11 cellular contexts compared by ENCODE assay signal in the genomic region with DNA sequence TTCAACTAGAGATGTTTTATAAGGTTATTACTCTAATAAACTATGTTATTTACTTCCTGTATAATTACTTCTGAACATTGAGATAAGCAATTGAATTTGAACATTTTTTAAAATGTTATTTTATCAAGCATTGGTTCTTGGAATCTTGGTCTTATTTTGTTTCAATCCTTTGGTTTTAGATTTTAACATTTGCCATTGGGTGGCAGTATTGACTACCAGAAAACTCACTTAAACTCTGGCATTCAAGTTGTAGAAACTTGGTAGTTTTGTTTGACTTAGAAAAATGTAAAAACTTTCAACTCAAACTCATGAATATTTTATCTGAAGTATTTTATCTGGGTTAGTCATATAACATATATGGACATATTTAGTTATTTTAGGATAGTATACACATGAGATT. TPM values are rescaled to one million over a fixed set of nuclear protein-coding genes. Genes with fewer than 3 reads are reported as not detected.
DNase-seq lines count a peak whose midpoint lies in the region; ATAC-seq, FAIRE-seq and TF ChIP-seq lines count a peak whose summit lies in the region.
"Had no signal": no experiment of that assay in that cellular context is flagged by ENCODE, and none has a peak within 500 bp of the region (broad histone marks: within the 10 kb centered on the region; RNA-seq: fewer than 3 reads in every experiment).

No MANE protein-coding gene starts in this region.

- TF ChIP-seq CTCF in A549 (IDR thresholded peaks at IDR 0.05) (peak; percentile 54; the same call in 2 of the 3 replicates), GM13976 (IDR thresholded peaks at IDR 0.05; ENCODE audit: borderline replicate concordance, control extremely low read depth, extremely low read depth, insufficient read depth, missing control alignments) (peak; percentile 19), VCaP (conservative IDR thresholded peaks at IDR 0.05) (peak; percentile 64), hepatocyte (IDR thresholded peaks at IDR 0.05; ENCODE audit: poor library complexity) (peak; percentile 66), WTC11 (IDR thresholded peaks at IDR 0.05) (no peak)

- H3K27ac Mint-ChIP-seq in WTC11, result no peak overlapping the region

- H3K36me3 ChIP-seq in hepatocyte (replicated peaks; ENCODE audit: insufficient read depth, low read depth), result no peaks in the 10 kb centered on the region
- H3K36me3 ChIP-seq: left lung had no signal

- no peak overlapping the region for H3K27ac ChIP-seq in A549
- H3K27ac ChIP-seq in VCaP, result no peak overlapping the region
- H3K27ac ChIP-seq in hepatocyte, result no peak overlapping the region
- H3K27ac ChIP-seq: left lung had no signal

- H3K36me3 Mint-ChIP-seq in WTC11, result peaks cover 30% of the 10 kb centered on the region

- H4K20me1 ChIP-seq in hepatocyte (ENCODE audit: insufficient read depth, poor library complexity, severe bottlenecking), result no peaks in the 10 kb centered on the region

- peak; percentile 43 to 56 for TF ChIP-seq RAD21 in A549 (conservative IDR thresholded peaks at IDR 0.05 in 1 of 2, IDR thresholded peaks at IDR 0.05 in 1 of 2)

- no peak overlapping the region for H3K4me2 ChIP-seq in A549
- H3K4me2 ChIP-seq in hepatocyte, result no peak overlapping the region

- DNase-seq in A549 (ENCODE audit: low read depth in 1 of 2, low spot score in 1 of 2) (peak in 1 of 2 experiments; percentile 8), GM13976 (ENCODE audit: low spot score) (peak; percentile 13), hepatocyte (ENCODE audit: low spot score) (peak; percentile 18), WTC11 (ENCODE audit: low spot score) (no peak), GOT3 (lab: John Stamatoyannopoulos, UW) (no peak), NCI-H510A (lab: John Stamatoyannopoulos, UW) (no peak), D341Med (ENCODE audit: low spot score) (no peak)
- DNase-seq: activated naive CD4-positive, alpha-beta T cell; DMS79; left lung had no signal

- FAIRE-seq in A549 (lab: Jason Lieb, UNC), result no peak

- CTCF ChIA-PET in A549 (lab: Yijun Ruan, JAX), result interaction anchor here (1.7 kb wide), 1 partner anchor 1245 kb away, joined by 9 read pairs; no protein-coding TSS in a partner anchor
- CTCF ChIA-PET in WTC11 (lab: Charles Lee), result interaction anchor here (1.2 to 1.4 kb wide), 2 partner anchors 266 to 276 kb away, joined by 3 read pairs; no protein-coding TSS in a partner anchor

- H3K4me3 ChIP-seq in A549 (no peak overlapping the region), hepatocyte (no peak overlapping the region)
- H3K4me3 ChIP-seq: left lung had no signal

- no peak for ATAC-seq in A549
- ATAC-seq in WTC11, result no peak
- ATAC-seq: left lung had no signal

- H3K4me1 ChIP-seq in A549 (no peaks in the 10 kb centered on the region), hepatocyte (ENCODE audit: insufficient read depth) (no peaks in the 10 kb centered on the region)
- H3K4me1 ChIP-seq: left lung had no signal

- TF ChIP-seq EP300 in A549 (IDR thresholded peaks at IDR 0.05), result no peak

- H3K9me3 ChIP-seq in A549 (no peaks in the 10 kb centered on the region; the same call in 2 of the 3 replicates), hepatocyte (ENCODE audit: low read depth) (no peaks in the 10 kb centered on the region)
- H3K9me3 ChIP-seq: left lung had no signal

- POLR2A ChIA-PET in A549 (lab: Yijun Ruan, JAX) (no interaction called here), WTC11 (lab: Charles Lee) (no interaction called here)

- H3K9me3 Mint-ChIP-seq in WTC11, result peaks cover 31% of the 10 kb centered on the region

- in situ Hi-C loops in GM13976 (cut with MboI; ENCODE audit: low sequenced_read_pairs, unreplicated experiment), result loop anchor here (25.0 kb wide), 1 partner anchor 854 kb away; no protein-coding TSS in a partner anchor

- peaks cover 5% of the 10 kb centered on the region for H3K4me1 Mint-ChIP-seq in WTC11

- no peaks in the 10 kb centered on the region for H3K27me3 ChIP-seq in hepatocyte
- H3K27me3 ChIP-seq: left lung had no signal

- H2AFZ ChIP-seq in hepatocyte, result no peak overlapping the region

- H3K79me2 ChIP-seq in hepatocyte, result no peaks in the 10 kb centered on the region

- no peaks in the 10 kb centered on the region; the same call in 1 of the 2 replicates for H3K27me3 Mint-ChIP-seq in WTC11 (ENCODE audit: low read depth)

- no peaks in the 10 kb centered on the region for H3K9me2 ChIP-seq in hepatocyte (replicated peaks; ENCODE audit: insufficient read depth)

- no peak for TF ChIP-seq POLR2A in A549 (IDR thresholded peaks at IDR 0.05; ENCODE audit: low read length)

- no peak overlapping the region for H3K4me3 Mint-ChIP-seq in WTC11

TF ChIP-seq in A549, 52 proteins besides CTCF, POLR2A, EP300 and RAD21:
- TF ChIP-seq, protein P1, sequence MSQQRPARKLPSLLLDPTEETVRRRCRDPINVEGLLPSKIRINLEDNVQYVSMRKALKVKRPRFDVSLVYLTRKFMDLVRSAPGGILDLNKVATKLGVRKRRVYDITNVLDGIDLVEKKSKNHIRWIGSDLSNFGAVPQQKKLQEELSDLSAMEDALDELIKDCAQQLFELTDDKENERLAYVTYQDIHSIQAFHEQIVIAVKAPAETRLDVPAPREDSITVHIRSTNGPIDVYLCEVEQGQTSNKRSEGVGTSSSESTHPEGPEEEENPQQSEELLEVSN (IDR thresholded peaks at IDR 0.05; ENCODE audit: borderline replicate concordance, low read depth), result no peak
- TF ChIP-seq GATA3 (IDR thresholded peaks at IDR 0.05; ENCODE audit: borderline replicate concordance), result no peak
- no peak for TF ChIP-seq RNF2 (IDR thresholded peaks at IDR 0.05; ENCODE audit: borderline replicate concordance, low read depth)
- TF ChIP-seq, protein P2, sequence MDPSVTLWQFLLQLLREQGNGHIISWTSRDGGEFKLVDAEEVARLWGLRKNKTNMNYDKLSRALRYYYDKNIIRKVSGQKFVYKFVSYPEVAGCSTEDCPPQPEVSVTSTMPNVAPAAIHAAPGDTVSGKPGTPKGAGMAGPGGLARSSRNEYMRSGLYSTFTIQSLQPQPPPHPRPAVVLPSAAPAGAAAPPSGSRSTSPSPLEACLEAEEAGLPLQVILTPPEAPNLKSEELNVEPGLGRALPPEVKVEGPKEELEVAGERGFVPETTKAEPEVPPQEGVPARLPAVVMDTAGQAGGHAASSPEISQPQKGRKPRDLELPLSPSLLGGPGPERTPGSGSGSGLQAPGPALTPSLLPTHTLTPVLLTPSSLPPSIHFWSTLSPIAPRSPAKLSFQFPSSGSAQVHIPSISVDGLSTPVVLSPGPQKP (IDR thresholded peaks at IDR 0.05; ENCODE audit: low read depth, low read length), result no peak
- TF ChIP-seq, protein P3, sequence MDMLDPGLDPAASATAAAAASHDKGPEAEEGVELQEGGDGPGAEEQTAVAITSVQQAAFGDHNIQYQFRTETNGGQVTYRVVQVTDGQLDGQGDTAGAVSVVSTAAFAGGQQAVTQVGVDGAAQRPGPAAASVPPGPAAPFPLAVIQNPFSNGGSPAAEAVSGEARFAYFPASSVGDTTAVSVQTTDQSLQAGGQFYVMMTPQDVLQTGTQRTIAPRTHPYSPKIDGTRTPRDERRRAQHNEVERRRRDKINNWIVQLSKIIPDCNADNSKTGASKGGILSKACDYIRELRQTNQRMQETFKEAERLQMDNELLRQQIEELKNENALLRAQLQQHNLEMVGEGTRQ (IDR thresholded peaks at IDR 0.05), result no peak
- no peak for TF ChIP-seq CBX2 (IDR thresholded peaks at IDR 0.05; ENCODE audit: borderline replicate concordance, low read depth)
- TF ChIP-seq NPAS2 (CRISPR knock-in tag; IDR thresholded peaks at IDR 0.05; ENCODE audit: borderline replicate concordance), result no peak
- TF ChIP-seq RCOR1 (IDR thresholded peaks at IDR 0.05; ENCODE audit: low read depth, low read length), result no peak

TF ChIP-seq in WTC11, 78 proteins besides CTCF, POLR2A, EP300 and RAD21 (continues in another document):
- TF ChIP-seq, protein P4, sequence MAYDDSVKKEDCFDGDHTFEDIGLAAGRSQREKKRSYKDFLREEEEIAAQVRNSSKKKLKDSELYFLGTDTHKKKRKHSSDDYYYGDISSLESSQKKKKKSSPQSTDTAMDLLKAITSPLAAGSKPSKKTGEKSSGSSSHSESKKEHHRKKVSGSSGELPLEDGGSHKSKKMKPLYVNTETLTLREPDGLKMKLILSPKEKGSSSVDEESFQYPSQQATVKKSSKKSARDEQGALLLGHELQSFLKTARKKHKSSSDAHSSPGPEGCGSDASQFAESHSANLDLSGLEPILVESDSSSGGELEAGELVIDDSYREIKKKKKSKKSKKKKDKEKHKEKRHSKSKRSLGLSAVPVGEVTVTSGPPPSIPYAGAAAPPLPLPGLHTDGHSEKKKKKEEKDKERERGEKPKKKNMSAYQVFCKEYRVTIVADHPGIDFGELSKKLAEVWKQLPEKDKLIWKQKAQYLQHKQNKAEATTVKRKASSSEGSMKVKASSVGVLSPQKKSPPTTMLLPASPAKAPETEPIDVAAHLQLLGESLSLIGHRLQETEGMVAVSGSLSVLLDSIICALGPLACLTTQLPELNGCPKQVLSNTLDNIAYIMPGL (CRISPR knock-in tag; IDR thresholded peaks at IDR 0.05), result no peak
- TF ChIP-seq, protein P5, sequence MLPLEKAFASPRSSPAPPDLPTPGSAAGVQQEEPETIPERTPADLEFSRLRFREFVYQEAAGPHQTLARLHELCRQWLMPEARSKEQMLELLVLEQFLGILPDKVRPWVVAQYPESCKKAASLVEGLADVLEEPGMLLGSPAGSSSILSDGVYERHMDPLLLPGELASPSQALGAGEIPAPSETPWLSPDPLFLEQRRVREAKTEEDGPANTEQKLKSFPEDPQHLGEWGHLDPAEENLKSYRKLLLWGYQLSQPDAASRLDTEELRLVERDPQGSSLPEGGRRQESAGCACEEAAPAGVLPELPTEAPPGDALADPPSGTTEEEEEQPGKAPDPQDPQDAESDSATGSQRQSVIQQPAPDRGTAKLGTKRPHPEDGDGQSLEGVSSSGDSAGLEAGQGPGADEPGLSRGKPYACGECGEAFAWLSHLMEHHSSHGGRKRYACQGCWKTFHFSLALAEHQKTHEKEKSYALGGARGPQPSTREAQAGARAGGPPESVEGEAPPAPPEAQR (CRISPR knock-in tag; IDR thresholded peaks at IDR 0.05), result no peak

RNA-seq across cellular contexts. Expression of a gene that starts 48.1 kb away (rescaled TPM):
- polyA plus RNA-seq in A549 (2011; rRNA removed), result 0.08 and 0.13 TPM in 2 replicates
- 0.03 and 0.04 TPM in 2 replicates for polyA plus RNA-seq in A549 (2012; cell fraction: cytosol; rRNA removed)
- 0.02 and 0.12 TPM in 2 replicates for polyA plus RNA-seq in A549 (2012; cell fraction: nucleus; rRNA removed)
- 0.21 to 0.34 TPM (median 0.28 TPM) in 3 replicates for polyA plus RNA-seq in A549 (2017; fragmentation: RNase III; extraction: RNeasy Plus Mini Kit Qiagen cat#74134 plus additional on column Dnase treatment)
- 0.24 and 0.58 TPM in 2 replicates for polyA minus RNA-seq in A549 (2011; rRNA and poly(A)+ RNA removed)
- 17.4 and 18.7 TPM in 2 replicates for total RNA-seq in hepatocyte
- 3.7 and 5.9 TPM in 2 replicates for polyA plus RNA-seq in hepatocyte
- total RNA-seq in WTC11 (2021), result 25.0 to 28.7 TPM (median 26.7 TPM) in 3 replicates

Comparison
In these comparisons a context has a peak if more than half of its experiments do, and no peak if none do; other contexts are left out.
1. DNase-seq: peak in GM13976 (single experiment) and hepatocyte (single experiment); none in WTC11 (single experiment), GOT3 (single experiment), NCI-H510A (single experiment) and D341Med (single experiment).